15 cellular contexts compared by ENCODE assay signal in genomic region chrX:2705461-2705860, GRCh38. TPM values are rescaled to one million over a fixed set of nuclear protein-coding genes. Genes with fewer than 3 reads are reported as not detected.
DNase-seq lines count a peak whose midpoint lies in the region; ATAC-seq and TF ChIP-seq lines count a peak whose summit lies in the region.
"Had no signal": no experiment of that assay in that cellular context is flagged by ENCODE, and none has a peak within 500 bp of the region (broad histone marks: within the 10 kb centered on the region; RNA-seq: fewer than 3 reads in every experiment).

No MANE protein-coding gene starts in this region.

- H3K4me3 ChIP-seq in DOHH2 (ENCODE audit: low read length): no peak overlapping the region
- H3K4me3 ChIP-seq: thyroid gland had no signal

- peaks cover 90% of the 10 kb centered on the region for H3K79me2 ChIP-seq in DOHH2 (ENCODE audit: control insufficient read depth, low read length)

- H3K4me1 Mint-ChIP-seq in CD14-positive monocyte: peaks cover 71% of the 10 kb centered on the region
- peaks cover 71% of the 10 kb centered on the region for H3K4me1 Mint-ChIP-seq in dendritic cell treated with granulocyte-macrophage colony-stimulating factor and Interleukin-4, amounts not matched to agents 40 ng/mL and 50 ng/mL, for 4 days (ENCODE audit: low read depth)
- peaks cover 72% of the 10 kb centered on the region for H3K4me1 Mint-ChIP-seq in neural crest cell

- H3K4me1 ChIP-seq in DOHH2 (ENCODE audit: control insufficient read depth, low read length): peaks cover 100% of the 10 kb centered on the region

- H3K9me3 Mint-ChIP-seq in CD14-positive monocyte: peaks cover 0 to 5% (median 0%) of the 10 kb centered on the region in 7 donors
- H3K9me3 Mint-ChIP-seq in dendritic cell treated with granulocyte-macrophage colony-stimulating factor and Interleukin-4, amounts not matched to agents 40 ng/mL and 50 ng/mL, for 4 days: peaks cover 4% of the 10 kb centered on the region
- H3K9me3 Mint-ChIP-seq in neural crest cell: peaks cover 3% of the 10 kb centered on the region

- TF ChIP-seq CTCF in CD14-positive monocyte (IDR thresholded peaks at IDR 0.05): no peak
- TF ChIP-seq CTCF in DOHH2 (IDR thresholded peaks at IDR 0.05; ENCODE audit: low read depth, low read length, poor library complexity, severe bottlenecking): no peak
- no peak for TF ChIP-seq CTCF in neural crest cell (conservative IDR thresholded peaks at IDR 0.05)

- H3K36me3 Mint-ChIP-seq in CD14-positive monocyte (peaks cover 40 to 57% of the 10 kb centered on the region in 2 donors), neural crest cell (ENCODE audit: low read depth) (peaks cover 3% of the 10 kb centered on the region)
- H3K36me3 Mint-ChIP-seq in dendritic cell treated with granulocyte-macrophage colony-stimulating factor and Interleukin-4, amounts not matched to agents 40 ng/mL and 50 ng/mL, for 4 days (ENCODE audit: low read depth): peaks cover 42% of the 10 kb centered on the region

- H3K27me3 ChIP-seq in DOHH2 (ENCODE audit: control insufficient read depth, low read length): no peaks in the 10 kb centered on the region
- H3K27me3 ChIP-seq: thyroid gland had no signal

- H3K27ac ChIP-seq in DOHH2 (ENCODE audit: low read depth, low read length): no peak overlapping the region
- H3K27ac ChIP-seq: thyroid gland had no signal

- no peak for DNase-seq in CD14-positive monocyte (ENCODE audit: low spot score)
- no peak for DNase-seq in neural crest cell (ENCODE audit: low read depth, low spot score)
- no peak for DNase-seq in NOMO-1 (lab: John Stamatoyannopoulos, UW; ENCODE audit: unreplicated experiment in 2 of 2)
- DNase-seq in HT-29 (ENCODE audit: low spot score): no peak
- DNase-seq in DMS153 treated with DMSO at 0.1 percent for 48 hours (lab: John Stamatoyannopoulos, UW; ENCODE audit: unreplicated experiment): no peak
- DNase-seq: activated effector memory CD4-positive, alpha-beta T cell treated with anti-CD3 and anti-CD28 coated beads, Interleukin-2, amount 50 U/mL, for 16 hours; Caco-2; NCI-H1417 treated with DMSO at 0.1 percent for 48 hours; NCI-H510A treated with DMSO at 0.1 percent for 48 hours; thyroid gland had no signal

- intact Hi-C loops in CD14-positive monocyte (cut with micrococcal nuclease): loop anchor here (5.0 kb wide), 2 partner anchors 73 to 93 kb away; no protein-coding TSS in a partner anchor
- intact Hi-C loops in dendritic cell treated with granulocyte-macrophage colony-stimulating factor and Interleukin-4, amounts not matched to agents 40 ng/mL and 50 ng/mL, for 4 days (cut with micrococcal nuclease): no loop called here

- H3K4me2 ChIP-seq in DOHH2 (ENCODE audit: low read length): peak overlapping the region; percentile 0; the same call in 1 of the 2 replicates

- no peaks in the 10 kb centered on the region for H3K9me3 ChIP-seq in DOHH2 (ENCODE audit: control insufficient read depth, insufficient read depth, low read length)
- H3K9me3 ChIP-seq: Caco-2, thyroid gland had no signal

- H3K9me2 ChIP-seq in DOHH2 (replicated peaks; ENCODE audit: control insufficient read depth, low read length): no peaks in the 10 kb centered on the region

- peaks cover 6% of the 10 kb centered on the region for H3K36me3 ChIP-seq in DOHH2 (ENCODE audit: control insufficient read depth, low read length)
- H3K36me3 ChIP-seq: thyroid gland had no signal

- no peak overlapping the region for H3K4me3 Mint-ChIP-seq in CD14-positive monocyte
- no peak overlapping the region for H3K4me3 Mint-ChIP-seq in dendritic cell treated with granulocyte-macrophage colony-stimulating factor and Interleukin-4, amounts not matched to agents 40 ng/mL and 50 ng/mL, for 4 days
- H3K4me3 Mint-ChIP-seq in neural crest cell: peak overlapping the region; percentile 0

- H4K20me1 ChIP-seq in DOHH2 (ENCODE audit: control insufficient read depth, insufficient read depth, low read depth, low read length): peaks cover 10% of the 10 kb centered on the region

- ATAC-seq in HG02623 (IDR thresholded peaks at IDR 0.05; ENCODE audit: unreplicated experiment): no peak

- H3K27me3 Mint-ChIP-seq in CD14-positive monocyte (ENCODE audit: low read depth in 3 of 3) (peaks cover 0 to 10% (median 2%) of the 10 kb centered on the region in 3 donors), neural crest cell (ENCODE audit: low read depth) (no peaks in the 10 kb centered on the region)
- no peaks in the 10 kb centered on the region for H3K27me3 Mint-ChIP-seq in dendritic cell treated with granulocyte-macrophage colony-stimulating factor and Interleukin-4, amounts not matched to agents 40 ng/mL and 50 ng/mL, for 4 days
- H3K27me3 Mint-ChIP-seq: IgD-negative memory B cell had no signal

- peak overlapping the region in 5 of 7 donors; percentile 6 to 98 (median 84) for H3K27ac Mint-ChIP-seq in CD14-positive monocyte
- H3K27ac Mint-ChIP-seq in dendritic cell treated with granulocyte-macrophage colony-stimulating factor and Interleukin-4, amounts not matched to agents 40 ng/mL and 50 ng/mL, for 4 days: peak overlapping the region; percentile 31
- H3K27ac Mint-ChIP-seq in neural crest cell (ENCODE audit: unreplicated experiment): peak overlapping the region; percentile 0

- peaks cover 23% of the 10 kb centered on the region for H3F3A ChIP-seq in DOHH2 (ENCODE audit: control insufficient read depth, insufficient read depth)

RNA-seq across cellular contexts. Expression of gene CD99, which starts 14.4 kb away (rescaled TPM):
- 100 to 1,000 TPM; 184 to 217 TPM for polyA plus RNA-seq in CD14-positive monocyte
- total RNA-seq in neural crest cell: 158 and 165 TPM in 2 replicates
- 0.44 and 2.4 TPM in 2 replicates for total RNA-seq in HT-29 (2014; rRNA removed; shearing (Covaris generic))

RNA-seq across cellular contexts. Expression of gene XG, which starts 46.4 kb away (rescaled TPM):
- polyA plus RNA-seq in CD14-positive monocyte: not detected
- total RNA-seq in neural crest cell: not detected in 2 replicates
- not detected in 2 replicates for total RNA-seq in HT-29 (2014; rRNA removed; shearing (Covaris generic))
- total RNA-seq: cerebellum had no signal
- polyA plus RNA-seq: IgD-negative memory B cell had no signal

Comparison
In these comparisons a context has a peak if more than half of its experiments do, and no peak if none do; other contexts are left out.
1. H3K27ac Mint-ChIP-seq: peak in every context shown above with its lines; median percentile 84 in CD14-positive monocyte; 31 in dendritic cell treated with granulocyte-macrophage colony-stimulating factor and Interleukin-4, amounts not matched to agents 40 ng/mL and 50 ng/mL, for 4 days; 0 in neural crest cell.
2. RNA of gene CD99, which starts 14.4 kb away (total RNA-seq): 158 to 165 TPM in neural crest cell; 0.44 to 2.4 TPM in HT-29; every median in the first group is over 10 times any median in the second.